ENCODE assay signal across 10 cellular contexts in the genomic region with DNA sequence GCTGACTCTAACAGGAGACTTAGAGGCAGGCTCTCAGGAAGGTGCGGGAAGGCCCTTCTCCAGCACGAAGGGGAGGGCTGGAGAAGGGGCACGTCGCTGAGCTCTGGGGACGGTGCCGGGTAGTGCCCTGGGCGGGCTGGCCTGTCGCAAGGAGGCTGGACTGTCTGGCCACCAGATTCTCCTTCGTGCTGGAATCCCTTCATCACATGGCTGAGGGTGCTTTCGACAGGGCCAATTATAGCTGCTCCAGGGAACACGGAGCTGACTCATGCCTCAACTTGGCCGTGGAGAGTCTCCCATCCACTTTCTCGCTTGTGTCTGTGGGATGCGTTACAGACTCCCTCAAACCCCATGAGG. TPM values are rescaled to one million over a fixed set of nuclear protein-coding genes. Genes with fewer than 3 reads are reported as not detected.
DNase-seq lines count a peak whose midpoint lies in the region; ATAC-seq, FAIRE-seq and TF ChIP-seq lines count a peak whose summit lies in the region.
"Had no signal": no experiment of that assay in that cellular context is flagged by ENCODE, and none has a peak within 500 bp of the region (broad histone marks: within the 10 kb centered on the region; RNA-seq: fewer than 3 reads in every experiment).

No MANE protein-coding gene starts in this region.

- H3K79me2 ChIP-seq in hepatocyte = peaks cover 8% of the 10 kb centered on the region

- H3K9ac ChIP-seq in kidney (ENCODE audit: low read length in 2 of 2) = no peak overlapping the region

- intact Hi-C loops in kidney (cut with DNase I) (no loop called here), sigmoid colon (cut with DNase I) (no loop called here)

- WGBS in sigmoid colon, 2 donors = 72 to 86% methylated on average over 14 of the region's 14 CpGs
- 77% methylated on average over 14 of the region's 14 CpGs for WGBS in hepatocyte (ENCODE audit: low lambda C conversion rate, missing lambda C conversion rate)

- H2AFZ ChIP-seq in hepatocyte = no peak overlapping the region

- TF ChIP-seq POLR2A in sigmoid colon (IDR thresholded peaks at IDR 0.05) = no peak

- H3K4me1 ChIP-seq in kidney (ENCODE audit: control insufficient read depth in 1 of 2, insufficient read depth in 1 of 2, low read depth in 1 of 2, low read length in 2 of 2) = peaks cover 0 to 12% of the 10 kb centered on the region in 2 donors
- peaks cover 0 to 40% (median 18%) of the 10 kb centered on the region in 4 donors for H3K4me1 ChIP-seq in sigmoid colon
- peaks cover under 1% of the 10 kb centered on the region for H3K4me1 ChIP-seq in hepatocyte (ENCODE audit: insufficient read depth)

- no peak for ATAC-seq in GM19328 (IDR thresholded peaks at IDR 0.05; ENCODE audit: unreplicated experiment)

- H3K27ac ChIP-seq in caudate nucleus (ENCODE audit: low read depth, low read length) (peak overlapping the region; percentile 44), kidney (ENCODE audit: low read depth in 2 of 2, low read length in 2 of 2) (peak overlapping the region; percentile 38 to 76), sigmoid colon (peak overlapping the region; percentile 25 to 76 (median 52)), hepatocyte (no peak overlapping the region)

- H3K36me3 ChIP-seq in kidney (ENCODE audit: control insufficient read depth in 1 of 2, insufficient read depth in 2 of 2, low read length in 2 of 2) (no peaks in the 10 kb centered on the region), sigmoid colon (no peaks in the 10 kb centered on the region), hepatocyte (replicated peaks; ENCODE audit: insufficient read depth, low read depth) (no peaks in the 10 kb centered on the region)

- no peak for FAIRE-seq in kidney (lab: Jason Lieb, UNC)

- H4K20me1 ChIP-seq in hepatocyte (ENCODE audit: insufficient read depth, poor library complexity, severe bottlenecking) = no peaks in the 10 kb centered on the region

- H3K9me3 ChIP-seq in kidney (ENCODE audit: control insufficient read depth in 1 of 2, low read length in 2 of 2) (no peaks in the 10 kb centered on the region), sigmoid colon (no peaks in the 10 kb centered on the region), hepatocyte (ENCODE audit: low read depth) (no peaks in the 10 kb centered on the region)

- no peak for TF ChIP-seq CTCF in kidney (IDR thresholded peaks at IDR 0.05; ENCODE audit: borderline replicate concordance, extremely low read depth, insufficient read depth)
- no peak for TF ChIP-seq CTCF in sigmoid colon (IDR thresholded peaks at IDR 0.05)
- no peak for TF ChIP-seq CTCF in hepatocyte (IDR thresholded peaks at IDR 0.05; ENCODE audit: poor library complexity)

- no peak overlapping the region for H3K4me2 ChIP-seq in hepatocyte

- DNase-seq in ELR (ENCODE audit: low read depth) (peak; percentile 47), caudate nucleus (lab: John Stamatoyannopoulos, UW) (peak in 14 of 61 donors; percentile 14 to 47 (median 32)), kidney (no peak), sigmoid colon (no peak), DMS 273 (lab: John Stamatoyannopoulos, UW; ENCODE audit: unreplicated experiment) (no peak), kidney glomerular epithelial cell (lab: John Stamatoyannopoulos, UW) (no peak), hepatocyte (ENCODE audit: low spot score) (no peak)
- DNase-seq: activated naive CD4-positive, alpha-beta T cell treated with Interleukin-2 at 50 U/mL for 16 hours; NCI-H446 treated with DMSO at 0.1 percent for 48 hours had no signal

- H3K4me3 ChIP-seq in kidney (ENCODE audit: low read length in 2 of 2) (peak overlapping the region in 1 of 2 donors; percentile 15), sigmoid colon (no peak overlapping the region), hepatocyte (no peak overlapping the region)

- no peaks in the 10 kb centered on the region for H3K9me2 ChIP-seq in hepatocyte (replicated peaks; ENCODE audit: insufficient read depth)

- TF ChIP-seq EP300 in sigmoid colon (IDR thresholded peaks at IDR 0.05) = no peak

- H3K27me3 ChIP-seq in sigmoid colon (no peaks in the 10 kb centered on the region), hepatocyte (no peaks in the 10 kb centered on the region)

RNA-seq across cellular contexts. Expression of gene EHD3, which starts 5.9 kb away (rescaled TPM):
- 9.5 TPM for total RNA-seq in kidney
- 45.3 TPM for polyA plus RNA-seq in kidney (ENCODE audit: insufficient read depth, low read depth, low replicate concordance)
- 1 to 10 TPM; 2.3 to 7.8 (median 4.0) TPM for total RNA-seq in sigmoid colon
- polyA plus RNA-seq in sigmoid colon = 1 to 10 TPM in 1 of 3 donors, under 1 TPM in 2; 0.60 to 4.0 (median 0.92) TPM
- total RNA-seq in hepatocyte = 6.0 and 6.2 TPM in 2 replicates
- 4.5 and 7.3 TPM in 2 replicates for polyA plus RNA-seq in hepatocyte

RNA-seq across cellular contexts. Expression of gene CAPN14, which starts 22.5 kb away (rescaled TPM):
- total RNA-seq in kidney (0.25 TPM), sigmoid colon (under 1 TPM in 2 of 4 donors, not detected in 2; 0.16 to 0.27 TPM), hepatocyte (0.33 and 0.56 TPM in 2 replicates)
- polyA plus RNA-seq in kidney (ENCODE audit: insufficient read depth, low read depth, low replicate concordance) (0.22 TPM), sigmoid colon (under 1 TPM in 2 of 3 donors, not detected in 1; 0.23 to 0.25 TPM), hepatocyte (0.06 and 0.36 TPM in 2 replicates)
